1 cellular context compared by ENCODE assay signal in the genomic region with DNA sequence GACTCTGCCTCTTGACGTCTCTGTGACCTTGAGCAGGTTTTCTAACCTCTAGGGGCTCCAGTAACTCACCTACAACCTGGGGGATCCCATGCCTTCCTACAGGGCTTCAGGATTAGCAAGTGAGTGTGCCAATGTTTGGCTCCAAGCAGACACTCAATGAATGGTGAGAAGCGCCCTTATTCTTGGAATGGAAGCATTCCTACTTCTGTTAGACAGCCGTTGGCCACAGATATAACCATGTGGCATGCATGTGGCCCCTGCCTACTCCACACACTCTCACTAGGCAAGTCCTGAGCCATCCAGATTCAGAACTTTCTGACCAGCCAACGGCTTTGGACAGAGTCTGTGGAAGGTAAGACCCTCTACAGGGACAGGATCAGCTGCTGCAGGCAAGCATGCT.
TF ChIP-seq lines count a peak whose summit lies in the region.

No MANE protein-coding gene starts in this region.

TF ChIP-seq in GM12878, 131 proteins besides CTCF, POLR2A, EP300 and RAD21 (continued from another document):
- TF ChIP-seq, protein P1, sequence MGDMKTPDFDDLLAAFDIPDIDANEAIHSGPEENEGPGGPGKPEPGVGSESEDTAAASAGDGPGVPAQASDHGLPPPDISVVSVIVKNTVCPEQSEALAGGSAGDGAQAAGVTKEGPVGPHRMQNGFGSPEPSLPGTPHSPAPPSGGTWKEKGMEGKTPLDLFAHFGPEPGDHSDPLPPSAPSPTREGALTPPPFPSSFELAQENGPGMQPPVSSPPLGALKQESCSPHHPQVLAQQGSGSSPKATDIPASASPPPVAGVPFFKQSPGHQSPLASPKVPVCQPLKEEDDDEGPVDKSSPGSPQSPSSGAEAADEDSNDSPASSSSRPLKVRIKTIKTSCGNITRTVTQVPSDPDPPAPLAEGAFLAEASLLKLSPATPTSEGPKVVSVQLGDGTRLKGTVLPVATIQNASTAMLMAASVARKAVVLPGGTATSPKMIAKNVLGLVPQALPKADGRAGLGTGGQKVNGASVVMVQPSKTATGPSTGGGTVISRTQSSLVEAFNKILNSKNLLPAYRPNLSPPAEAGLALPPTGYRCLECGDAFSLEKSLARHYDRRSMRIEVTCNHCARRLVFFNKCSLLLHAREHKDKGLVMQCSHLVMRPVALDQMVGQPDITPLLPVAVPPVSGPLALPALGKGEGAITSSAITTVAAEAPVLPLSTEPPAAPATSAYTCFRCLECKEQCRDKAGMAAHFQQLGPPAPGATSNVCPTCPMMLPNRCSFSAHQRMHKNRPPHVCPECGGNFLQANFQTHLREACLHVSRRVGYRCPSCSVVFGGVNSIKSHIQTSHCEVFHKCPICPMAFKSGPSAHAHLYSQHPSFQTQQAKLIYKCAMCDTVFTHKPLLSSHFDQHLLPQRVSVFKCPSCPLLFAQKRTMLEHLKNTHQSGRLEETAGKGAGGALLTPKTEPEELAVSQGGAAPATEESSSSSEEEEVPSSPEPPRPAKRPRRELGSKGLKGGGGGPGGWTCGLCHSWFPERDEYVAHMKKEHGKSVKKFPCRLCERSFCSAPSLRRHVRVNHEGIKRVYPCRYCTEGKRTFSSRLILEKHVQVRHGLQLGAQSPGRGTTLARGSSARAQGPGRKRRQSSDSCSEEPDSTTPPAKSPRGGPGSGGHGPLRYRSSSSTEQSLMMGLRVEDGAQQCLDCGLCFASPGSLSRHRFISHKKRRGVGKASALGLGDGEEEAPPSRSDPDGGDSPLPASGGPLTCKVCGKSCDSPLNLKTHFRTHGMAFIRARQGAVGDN (IDR thresholded peaks at IDR 0.05), result peak; percentile 76
- peak; percentile 31 for TF ChIP-seq MEF2B (IDR thresholded peaks at IDR 0.05; ENCODE audit: partially characterized antibody, poor library complexity, severe bottlenecking)
